12 cellular contexts compared by ENCODE assay signal in genomic region chr3:4841783-4842440, GRCh38.
DNase-seq lines count a peak whose midpoint lies in the region.
"Had no signal": no experiment of that assay in that cellular context is flagged by ENCODE, and none has a peak within 500 bp of the region (broad histone marks: within the 10 kb centered on the region; RNA-seq: fewer than 3 reads in every experiment).

No MANE protein-coding gene starts in this region.

- no peaks in the 10 kb centered on the region for H3K27me3 Mint-ChIP-seq in activated naive CD4-positive, alpha-beta T cell treated with anti-CD3 and anti-CD28 coated beads for 36 hours (ENCODE audit: low read depth)
- no peaks in the 10 kb centered on the region for H3K27me3 Mint-ChIP-seq in activated T-helper 2 cell treated with anti-CD3 and anti-CD28 coated beads, Interferon-gamma antibody, Interleukin-2, Interleukin-4, amounts not matched to agents 10 μg/mL and 5 μg/mL and 100 μg/mL, durations not matched to agents 14 hours and 24 hours and 36 hours (ENCODE audit: low read depth)
- no peaks in the 10 kb centered on the region for H3K27me3 Mint-ChIP-seq in stimulated activated naive CD8-positive, alpha-beta T cell treated with anti-CD3 and anti-CD28 coated beads, Interleukin-15, Interleukin-2, amounts not matched to agents 100 ng/mL and 50 ng/mL, for 24 hours

- intact Hi-C loops in activated naive CD4-positive, alpha-beta T cell treated with anti-CD3 and anti-CD28 coated beads for 36 hours (cut with micrococcal nuclease), result loop anchor here (1.0 kb wide), 2 partner anchors 8 to 11 kb away; no protein-coding TSS in a partner anchor
- intact Hi-C loops in activated T-helper 2 cell treated with anti-CD3 and anti-CD28 coated beads, Interferon-gamma antibody, Interleukin-2, Interleukin-4, amounts not matched to agents 10 μg/mL and 5 μg/mL and 100 μg/mL, durations not matched to agents 14 hours and 24 hours and 36 hours (cut with micrococcal nuclease), result loop anchor here (10.0 kb wide), 1 partner anchor 347 kb away; the partner anchor contains the start of gene ITPR1

- peaks cover 19% of the 10 kb centered on the region for H3K36me3 Mint-ChIP-seq in activated naive CD4-positive, alpha-beta T cell treated with anti-CD3 and anti-CD28 coated beads for 36 hours (ENCODE audit: low read depth)
- peaks cover 86% of the 10 kb centered on the region for H3K36me3 Mint-ChIP-seq in activated T-helper 2 cell treated with anti-CD3 and anti-CD28 coated beads, Interferon-gamma antibody, Interleukin-2, Interleukin-4, amounts not matched to agents 10 μg/mL and 5 μg/mL and 100 μg/mL, durations not matched to agents 14 hours and 24 hours and 36 hours (ENCODE audit: low read depth)
- H3K36me3 Mint-ChIP-seq in stimulated activated naive CD8-positive, alpha-beta T cell treated with anti-CD3 and anti-CD28 coated beads, Interleukin-15, Interleukin-2, amounts not matched to agents 100 ng/mL and 50 ng/mL, for 24 hours (ENCODE audit: low read depth), result peaks cover 87% of the 10 kb centered on the region

- DNase-seq in activated naive CD4-positive, alpha-beta T cell treated with anti-CD3 and anti-CD28 coated beads for 36 hours, result no peak
- no peak for DNase-seq in activated naive CD4-positive, alpha-beta T cell (lab: John Stamatoyannopoulos, UW)
- DNase-seq in activated T-helper 2 cell treated with anti-CD3 and anti-CD28 coated beads, Interferon-gamma antibody, Interleukin-2, Interleukin-4, amounts not matched to agents 10 μg/mL and 5 μg/mL and 100 μg/mL, durations not matched to agents 14 hours and 24 hours and 36 hours (ENCODE audit: low spot score), result no peak
- DNase-seq in fibroblast of peridontal ligament (ENCODE audit: extremely low read depth) (peak; percentile 68), NCI-H446 treated with DMSO at 0.1 percent for 48 hours (lab: John Stamatoyannopoulos, UW) (no peak), NAMALWA (ENCODE audit: low spot score) (no peak), cerebellar cortex (ENCODE audit: low spot score) (no peak)
- DNase-seq: activated CD4-positive, alpha-beta T cell treated with anti-CD3 and anti-CD28 coated beads, Interleukin-2, amount 50 U/mL, for 48 hours; foreskin melanocyte; NCI-H526 treated with DMSO at 0.1 percent for 48 hours; posterior cingulate gyrus had no signal

- CTCF ChIA-PET in activated naive CD4-positive, alpha-beta T cell treated with anti-CD3 and anti-CD28 coated beads for 36 hours (lab: Charles Lee), result interaction anchor here (0.6 to 2.7 kb wide), 12 partner anchors 9 to 140 kb away, joined by 3 to 15 read pairs (median 4); no protein-coding TSS in a partner anchor

- no peaks in the 10 kb centered on the region for H3K9me3 Mint-ChIP-seq in activated naive CD4-positive, alpha-beta T cell treated with anti-CD3 and anti-CD28 coated beads for 36 hours
- peaks cover 4% of the 10 kb centered on the region for H3K9me3 Mint-ChIP-seq in activated T-helper 2 cell treated with anti-CD3 and anti-CD28 coated beads, Interferon-gamma antibody, Interleukin-2, Interleukin-4, amounts not matched to agents 10 μg/mL and 5 μg/mL and 100 μg/mL, durations not matched to agents 14 hours and 24 hours and 36 hours
- peaks cover 2% of the 10 kb centered on the region for H3K9me3 Mint-ChIP-seq in stimulated activated naive CD8-positive, alpha-beta T cell treated with anti-CD3 and anti-CD28 coated beads, Interleukin-15, Interleukin-2, amounts not matched to agents 100 ng/mL and 50 ng/mL, for 24 hours

- no peak overlapping the region for H3K4me3 Mint-ChIP-seq in activated naive CD4-positive, alpha-beta T cell treated with anti-CD3 and anti-CD28 coated beads for 36 hours
- peak overlapping the region; percentile 40 for H3K4me3 Mint-ChIP-seq in activated T-helper 2 cell treated with anti-CD3 and anti-CD28 coated beads, Interferon-gamma antibody, Interleukin-2, Interleukin-4, amounts not matched to agents 10 μg/mL and 5 μg/mL and 100 μg/mL, durations not matched to agents 14 hours and 24 hours and 36 hours (ENCODE audit: low read depth)
- peak overlapping the region; percentile 40 for H3K4me3 Mint-ChIP-seq in stimulated activated naive CD8-positive, alpha-beta T cell treated with anti-CD3 and anti-CD28 coated beads, Interleukin-15, Interleukin-2, amounts not matched to agents 100 ng/mL and 50 ng/mL, for 24 hours

- H3K4me1 Mint-ChIP-seq in activated naive CD4-positive, alpha-beta T cell treated with anti-CD3 and anti-CD28 coated beads for 36 hours (ENCODE audit: low read depth), result peaks cover 82% of the 10 kb centered on the region
- H3K4me1 Mint-ChIP-seq in activated T-helper 2 cell treated with anti-CD3 and anti-CD28 coated beads, Interferon-gamma antibody, Interleukin-2, Interleukin-4, amounts not matched to agents 10 μg/mL and 5 μg/mL and 100 μg/mL, durations not matched to agents 14 hours and 24 hours and 36 hours (ENCODE audit: low read depth), result peaks cover 75% of the 10 kb centered on the region
- H3K4me1 Mint-ChIP-seq in stimulated activated naive CD8-positive, alpha-beta T cell treated with anti-CD3 and anti-CD28 coated beads, Interleukin-15, Interleukin-2, amounts not matched to agents 100 ng/mL and 50 ng/mL, for 24 hours (ENCODE audit: low read depth), result peaks cover 98% of the 10 kb centered on the region

- peak overlapping the region; percentile 85 for H3K27ac Mint-ChIP-seq in activated naive CD4-positive, alpha-beta T cell treated with anti-CD3 and anti-CD28 coated beads for 36 hours
- peak overlapping the region; percentile 78 for H3K27ac Mint-ChIP-seq in activated T-helper 2 cell treated with anti-CD3 and anti-CD28 coated beads, Interferon-gamma antibody, Interleukin-2, Interleukin-4, amounts not matched to agents 10 μg/mL and 5 μg/mL and 100 μg/mL, durations not matched to agents 14 hours and 24 hours and 36 hours
- H3K27ac Mint-ChIP-seq in stimulated activated naive CD8-positive, alpha-beta T cell treated with anti-CD3 and anti-CD28 coated beads, Interleukin-15, Interleukin-2, amounts not matched to agents 100 ng/mL and 50 ng/mL, for 24 hours, result peak overlapping the region; percentile 94
